12 cellular contexts compared by ENCODE assay signal in the genomic region with DNA sequence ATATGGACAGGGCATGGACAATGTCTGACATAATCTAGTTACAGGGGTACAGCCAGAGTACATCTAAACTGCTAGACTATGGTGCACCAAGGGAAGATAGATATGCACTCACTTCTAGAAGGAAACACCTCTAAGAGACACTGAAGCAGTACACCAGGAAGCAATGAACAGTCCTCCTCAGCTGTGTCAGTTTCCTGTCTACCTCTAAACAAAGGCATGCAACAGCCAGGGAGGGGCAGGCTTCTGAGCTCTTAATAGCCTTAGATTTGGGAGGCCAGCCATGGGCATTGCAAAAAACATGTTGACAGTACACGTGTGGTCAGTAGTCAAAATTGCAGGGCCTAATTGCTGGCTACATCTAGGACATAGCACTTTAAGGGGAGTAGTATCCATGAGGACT. TPM values are rescaled to one million over a fixed set of nuclear protein-coding genes. Genes with fewer than 3 reads are reported as not detected.
A peak's percentile ranks its signal among the peaks of the same experiment; 100 is the strongest.
DNase-seq lines count a peak whose midpoint lies in the region; ATAC-seq and TF ChIP-seq lines count a peak whose summit lies in the region.
"Had no signal": no experiment of that assay in that cellular context is flagged by ENCODE, and none has a peak within 500 bp of the region (broad histone marks: within the 10 kb centered on the region; RNA-seq: fewer than 3 reads in every experiment).

No MANE protein-coding gene starts in this region.

- H3K4me3 ChIP-seq in neuronal stem cell (ENCODE audit: low read length in 2 of 2): no peak overlapping the region
- no peak overlapping the region for H3K4me3 ChIP-seq in BE2C (ENCODE audit: low read depth, low read length)

- H3K9me3 ChIP-seq in neuronal stem cell (replicated peaks in 1 of 2; ENCODE audit: control insufficient read depth in 2 of 2, insufficient read depth in 1 of 2, low read depth in 1 of 2, low read length in 2 of 2): no peaks in the 10 kb centered on the region
- H3K9me3 ChIP-seq in BE2C: no peaks in the 10 kb centered on the region

- TF ChIP-seq CTCF in VCaP (conservative IDR thresholded peaks at IDR 0.05) (no peak), BE2C (IDR thresholded peaks at IDR 0.05; ENCODE audit: low read depth, low read length) (no peak; the same call in 1 of the 2 replicates)

- no CpG with 5 or more reads among the region's 1 CpG for WGBS in neuronal stem cell (ENCODE audit: extremely low coverage in 2 of 2, insufficient read length in 2 of 2, insufficient replicate concordance in 1 of 2), 2 donors

- DNase-seq in DMS153 (lab: John Stamatoyannopoulos, UW) (peak; percentile 71), HT-29 (ENCODE audit: low spot score) (peak; percentile 58), kidney tubule cell (ENCODE audit: low spot score) (peak; percentile 81), neuronal stem cell (ENCODE audit: low spot score) (no peak), BE2C (no peak), dedifferentiated amniotic fluid mesenchymal stem cell (ENCODE audit: extremely low spot score) (no peak)
- DNase-seq: amniotic stem cell, kidney glomerular epithelial cell, natural killer cell had no signal

- no peak overlapping the region for H3K4me2 ChIP-seq in neuronal stem cell (ENCODE audit: insufficient read depth, low read length, poor library complexity, severe bottlenecking)
- H3K4me2 ChIP-seq: KMS-11 had no signal

- no peak overlapping the region for H2BK5ac ChIP-seq in neuronal stem cell (ENCODE audit: low read length)

- H3K18ac ChIP-seq in neuronal stem cell (ENCODE audit: low read length): no peak overlapping the region

- H2AFZ ChIP-seq in neuronal stem cell (ENCODE audit: low read length): no peak overlapping the region

- peak overlapping the region; percentile 15; the same call in 1 of the 2 replicates for H3K27ac ChIP-seq in VCaP
- H3K27ac ChIP-seq in neuronal stem cell (replicated peaks; ENCODE audit: low read length): no peak overlapping the region
- H3K27ac ChIP-seq: KMS-11 had no signal

- no peak overlapping the region for H3K4ac ChIP-seq in neuronal stem cell (ENCODE audit: low read length)

- H2BK120ac ChIP-seq in neuronal stem cell (ENCODE audit: low read depth, low read length): no peak overlapping the region

- no peak overlapping the region for H3K9ac ChIP-seq in neuronal stem cell (ENCODE audit: low read depth, low read length, poor library complexity)
- H3K9ac ChIP-seq: KMS-11 had no signal

- H3K23ac ChIP-seq in neuronal stem cell (ENCODE audit: low read depth, low read length, poor library complexity): no peak overlapping the region

- no peak overlapping the region for H3K14ac ChIP-seq in neuronal stem cell (ENCODE audit: low read length)

- no peak for ATAC-seq in GM18502 (IDR thresholded peaks at IDR 0.05; ENCODE audit: poor library complexity, unreplicated experiment)

- H2AK5ac ChIP-seq in neuronal stem cell (ENCODE audit: low read depth, low read length): no peak overlapping the region

- no peaks in the 10 kb centered on the region for H3K79me1 ChIP-seq in neuronal stem cell (ENCODE audit: low read depth, low read length)

- no peak overlapping the region for H4K8ac ChIP-seq in neuronal stem cell (ENCODE audit: low read depth, low read length)

- no peaks in the 10 kb centered on the region for H3K36me3 ChIP-seq in neuronal stem cell (replicated peaks in 1 of 2; ENCODE audit: control insufficient read depth in 2 of 2, insufficient read depth in 2 of 2, low read length in 2 of 2)
- H3K36me3 ChIP-seq in BE2C: no peaks in the 10 kb centered on the region

- H4K91ac ChIP-seq in neuronal stem cell (ENCODE audit: low read depth, low read length, poor library complexity): no peak overlapping the region

- H2BK12ac ChIP-seq in neuronal stem cell (ENCODE audit: low read length): no peak overlapping the region

- H2BK15ac ChIP-seq in neuronal stem cell (ENCODE audit: low read length): no peak overlapping the region

- H3K4me1 ChIP-seq in neuronal stem cell (ENCODE audit: control insufficient read depth in 2 of 2, insufficient read depth in 1 of 2, low read depth in 1 of 2, low read length in 2 of 2): no peaks in the 10 kb centered on the region
- no peaks in the 10 kb centered on the region for H3K4me1 ChIP-seq in BE2C

- H3K27me3 ChIP-seq in neuronal stem cell (ENCODE audit: control insufficient read depth in 3 of 3, insufficient read depth in 3 of 3, low read depth in 1 of 3, low read length in 3 of 3): peaks cover 0 to 9% (median 0%) of the 10 kb centered on the region in 3 experiments
- peaks cover 28% of the 10 kb centered on the region for H3K27me3 ChIP-seq in BE2C

RNA-seq across cellular contexts. Expression of gene CRYBG1, which starts 21.4 kb away (rescaled TPM):
- 31.3 and 31.7 TPM in 2 replicates for total RNA-seq in HT-29 (2014; rRNA removed; shearing (Covaris generic))
- 0.01 TPM for polyA plus RNA-seq in neuronal stem cell (2013, experiment 1 of 2)
- 0.01 TPM for polyA plus RNA-seq in neuronal stem cell (2013, experiment 2 of 2)
- 0.15 TPM for polyA plus RNA-seq in BE2C (2012; ENCODE audit: insufficient read depth, insufficient read length, low read depth)

RNA-seq across cellular contexts. Expression of gene ATG5, which starts 56.3 kb away (rescaled TPM):
- 17.0 and 19.8 TPM in 2 replicates for total RNA-seq in HT-29 (2014; rRNA removed; shearing (Covaris generic))
- polyA plus RNA-seq in neuronal stem cell (2013, experiment 1 of 2): 16.6 TPM
- 17.8 TPM for polyA plus RNA-seq in neuronal stem cell (2013, experiment 2 of 2)
- polyA plus RNA-seq in BE2C (2012; ENCODE audit: insufficient read depth, insufficient read length, low read depth): 21.7 TPM

Comparison
In these comparisons a context has a peak if more than half of its experiments do, and no peak if none do; other contexts are left out.
1. DNase-seq: peak in DMS153 (single experiment), HT-29 (single experiment) and kidney tubule cell (single experiment); none in neuronal stem cell (single experiment), BE2C (single experiment) and dedifferentiated amniotic fluid mesenchymal stem cell (single experiment).